24 cellular contexts compared by ENCODE assay signal in genomic region chr13:59790626-59791025, GRCh38.
DNase-seq lines count a peak whose midpoint lies in the region; ATAC-seq, FAIRE-seq and TF ChIP-seq lines count a peak whose summit lies in the region.
"Had no signal": no experiment of that assay in that cellular context is flagged by ENCODE, and none has a peak within 500 bp of the region (broad histone marks: within the 10 kb centered on the region; RNA-seq: fewer than 3 reads in every experiment).

No MANE protein-coding gene starts in this region.

- DNase-seq in EH (ENCODE audit: low read depth) (peak; percentile 56), SJSA1 (ENCODE audit: low read depth in 1 of 2, low spot score in 2 of 2) (peak in 1 of 2 experiments; percentile 31), endothelial cell of umbilical vein (ENCODE audit: low read depth, low spot score) (peak; percentile 70), nephron progenitor cell (no peak), prostate gland (ENCODE audit: low spot score) (no peak), posterior vena cava (ENCODE audit: low spot score) (no peak)
- no peak for DNase-seq in naive thymus-derived CD4-positive, alpha-beta T cell
- DNase-seq: activated CD8-positive, alpha-beta T cell treated with anti-CD3 and anti-CD28 coated beads for 36 hours; activated naive CD4-positive, alpha-beta T cell; activated T-cell treated with anti-CD3 and anti-CD28 coated beads, Interleukin-2, amount 50 U/mL, for 1 hour; effector memory CD4-positive, alpha-beta T cell; esophagus squamous epithelium; head of caudate nucleus; left ventricle myocardium inferior; NCI-H187 treated with DMSO at 0.1 percent for 48 hours; NCI-H510A; right cardiac atrium; stimulated activated CD8-positive, alpha-beta memory T cell treated with anti-CD3 and anti-CD28 coated beads, Interleukin-4, amount 100 ng/mL, for 48 hours; uterus had no signal

- dilution Hi-C loops in endothelial cell of umbilical vein (cut with MboI; ENCODE audit: extremely low pct_ligation_motif_present, low sequenced_read_pairs), result no loop called here

- POLR2A ChIA-PET in endothelial cell of umbilical vein (lab: Charles Lee), result no interaction called here
- POLR2A ChIA-PET in naive thymus-derived CD4-positive, alpha-beta T cell (lab: Charles Lee), result no interaction called here

- BruUV-seq in endothelial cell of umbilical vein (replicated peaks; lab: Mats Ljungman, UMichigan), result no TSS peak

- H3K4me1 ChIP-seq in SJSA1 (replicated peaks) (peaks cover 18% of the 10 kb centered on the region), endothelial cell of umbilical vein (ENCODE audit: control insufficient read depth, extremely low read depth, insufficient read depth, low read length) (no peaks in the 10 kb centered on the region), prostate gland (replicated peaks) (no peaks in the 10 kb centered on the region)
- H3K4me1 ChIP-seq in naive thymus-derived CD4-positive, alpha-beta T cell (ENCODE audit: control insufficient read depth in 2 of 2, insufficient read depth in 2 of 2, low read length in 2 of 2), result no peaks in the 10 kb centered on the region
- H3K4me1 ChIP-seq: A549, esophagus squamous epithelium, left ventricle myocardium inferior, uterus had no signal

- H3K27me3 Mint-ChIP-seq in nephron progenitor cell (ENCODE audit: low read depth, poor library complexity), result peaks cover 3% of the 10 kb centered on the region
- no peaks in the 10 kb centered on the region for H3K27me3 Mint-ChIP-seq in naive thymus-derived CD4-positive, alpha-beta T cell
- H3K27me3 Mint-ChIP-seq: activated CD8-positive, alpha-beta T cell treated with anti-CD3 and anti-CD28 coated beads for 36 hours had no signal

- no peaks in the 10 kb centered on the region for H3K79me2 ChIP-seq in endothelial cell of umbilical vein (ENCODE audit: control insufficient read depth, insufficient read depth, low read length)

- peak overlapping the region; percentile 13; the same call in 1 of the 2 replicates for H3K27ac ChIP-seq in SJSA1
- H3K27ac ChIP-seq in endothelial cell of umbilical vein (ENCODE audit: insufficient read depth, low read depth, low read length), result no peak overlapping the region
- H3K27ac ChIP-seq in prostate gland, result no peak overlapping the region
- H3K27ac ChIP-seq in naive thymus-derived CD4-positive, alpha-beta T cell (ENCODE audit: low read depth, low read length), result no peak overlapping the region
- H3K27ac ChIP-seq: A549, esophagus squamous epithelium, left ventricle myocardium inferior, SK-N-MC, uterus had no signal

- H3K27me3 ChIP-seq in SJSA1 (replicated peaks), result no peaks in the 10 kb centered on the region
- H3K27me3 ChIP-seq in endothelial cell of umbilical vein (ENCODE audit: control insufficient read depth in 2 of 2, insufficient read depth in 2 of 2, low read length in 2 of 2), result no peaks in the 10 kb centered on the region
- no peaks in the 10 kb centered on the region for H3K27me3 ChIP-seq in prostate gland (replicated peaks; ENCODE audit: insufficient read depth)
- no peaks in the 10 kb centered on the region for H3K27me3 ChIP-seq in naive thymus-derived CD4-positive, alpha-beta T cell (ENCODE audit: control insufficient read depth in 2 of 2, insufficient read depth in 2 of 2, low read length in 2 of 2)
- H3K27me3 ChIP-seq: esophagus squamous epithelium, uterus had no signal

- H2AFZ ChIP-seq in endothelial cell of umbilical vein (ENCODE audit: low read depth, low read length), result no peak overlapping the region

- H3K4me2 ChIP-seq in endothelial cell of umbilical vein (ENCODE audit: insufficient read depth, low read length), result no peak overlapping the region
- H3K4me2 ChIP-seq: A549 had no signal

- H3K4me1 Mint-ChIP-seq in nephron progenitor cell, result peaks cover 15% of the 10 kb centered on the region
- peaks cover 0 to 2% (median 0%) of the 10 kb centered on the region in 7 donors for H3K4me1 Mint-ChIP-seq in naive thymus-derived CD4-positive, alpha-beta T cell
- H3K4me1 Mint-ChIP-seq: CD14-positive monocyte had no signal

- CTCF ChIA-PET in endothelial cell of umbilical vein (lab: Charles Lee), result interaction anchor here (1.2 kb wide), 2 partner anchors 20 to 39 kb away, joined by 5 read pairs; no protein-coding TSS in a partner anchor
- CTCF ChIA-PET in naive thymus-derived CD4-positive, alpha-beta T cell (lab: Charles Lee), result no interaction called here

- TF ChIP-seq POLR2A in endothelial cell of umbilical vein (IDR thresholded peaks at IDR 0.05; ENCODE audit: low read depth, low read length) (no peak), prostate gland (IDR thresholded peaks at IDR 0.05) (no peak)

- no peak overlapping the region for H3K4me3 ChIP-seq in SJSA1
- no peak overlapping the region for H3K4me3 ChIP-seq in endothelial cell of umbilical vein (replicated peaks in 1 of 3; ENCODE audit: insufficient read depth in 1 of 3, low read depth in 1 of 3, low read length in 3 of 3)
- no peak overlapping the region for H3K4me3 ChIP-seq in prostate gland
- no peak overlapping the region for H3K4me3 ChIP-seq in naive thymus-derived CD4-positive, alpha-beta T cell (ENCODE audit: low read length)
- H3K4me3 ChIP-seq: A549, esophagus squamous epithelium, left ventricle myocardium inferior, SK-N-MC, uterus had no signal

- peak overlapping the region; percentile 2 for H3K4me3 Mint-ChIP-seq in nephron progenitor cell
- H3K4me3 Mint-ChIP-seq in naive thymus-derived CD4-positive, alpha-beta T cell, result no peak overlapping the region
- H3K4me3 Mint-ChIP-seq: activated CD8-positive, alpha-beta T cell treated with anti-CD3 and anti-CD28 coated beads for 36 hours; CD14-positive monocyte had no signal

- H3K36me3 ChIP-seq in SJSA1 (no peaks in the 10 kb centered on the region; the same call in 1 of the 2 replicates), endothelial cell of umbilical vein (ENCODE audit: control insufficient read depth in 2 of 2, extremely low read depth in 1 of 2, insufficient read depth in 2 of 2, low read length in 2 of 2) (no peaks in the 10 kb centered on the region), prostate gland (no peaks in the 10 kb centered on the region)
- H3K36me3 ChIP-seq in naive thymus-derived CD4-positive, alpha-beta T cell (ENCODE audit: control insufficient read depth in 2 of 3, insufficient read depth in 3 of 3, low read length in 3 of 3), result no peaks in the 10 kb centered on the region
- H3K36me3 ChIP-seq: esophagus squamous epithelium, left ventricle myocardium inferior, uterus had no signal

- H3K9me3 ChIP-seq in SJSA1 (replicated peaks) (no peaks in the 10 kb centered on the region), endothelial cell of umbilical vein (replicated peaks; ENCODE audit: control insufficient read depth, insufficient read depth, low read length) (no peaks in the 10 kb centered on the region), prostate gland (no peaks in the 10 kb centered on the region)
- H3K9me3 ChIP-seq in naive thymus-derived CD4-positive, alpha-beta T cell (ENCODE audit: control insufficient read depth in 2 of 3, low read length in 3 of 3), result no peaks in the 10 kb centered on the region
- H3K9me3 ChIP-seq: A549, esophagus squamous epithelium, left ventricle myocardium inferior, uterus had no signal

- WGBS in prostate gland, result 19% methylated on average over 2 of the region's 2 CpGs

- H4K20me1 ChIP-seq in endothelial cell of umbilical vein (replicated peaks; ENCODE audit: control insufficient read depth, extremely low read depth, insufficient read depth, low read length), result no peaks in the 10 kb centered on the region

- TF ChIP-seq CTCF in endothelial cell of umbilical vein (IDR thresholded peaks at IDR 0.05; ENCODE audit: extremely low read depth in 1 of 2, insufficient read depth in 1 of 2, low read depth in 1 of 2, low read length in 2 of 2) (no peak), nephron progenitor cell (IDR thresholded peaks at IDR 0.05) (no peak), prostate gland (IDR thresholded peaks at IDR 0.05) (no peak)

- H3K9me3 Mint-ChIP-seq in nephron progenitor cell, result no peaks in the 10 kb centered on the region
- H3K9me3 Mint-ChIP-seq in naive thymus-derived CD4-positive, alpha-beta T cell, result no peaks in the 10 kb centered on the region
- H3K9me3 Mint-ChIP-seq: activated CD8-positive, alpha-beta T cell treated with anti-CD3 and anti-CD28 coated beads for 36 hours had no signal

- peak; percentile 31 for FAIRE-seq in endothelial cell of umbilical vein (lab: Jason Lieb, UNC)
- FAIRE-seq: A549, H1 had no signal

- no peaks in the 10 kb centered on the region for H3K36me3 Mint-ChIP-seq in nephron progenitor cell (ENCODE audit: low read depth)
- H3K36me3 Mint-ChIP-seq in naive thymus-derived CD4-positive, alpha-beta T cell, result no peaks in the 10 kb centered on the region
- H3K36me3 Mint-ChIP-seq: CD14-positive monocyte had no signal

- intact Hi-C loops in endothelial cell of umbilical vein (cut with micrococcal nuclease) (no loop called here), prostate gland (cut with DNase I) (no loop called here), posterior vena cava (cut with DNase I) (no loop called here)
- intact Hi-C loops in naive thymus-derived CD4-positive, alpha-beta T cell (cut with micrococcal nuclease), result no loop called here

- no peaks in the 10 kb centered on the region for H3K9me1 ChIP-seq in endothelial cell of umbilical vein (replicated peaks; ENCODE audit: control insufficient read depth, extremely low read depth, insufficient read depth, low read length)

- H3K27ac Mint-ChIP-seq in nephron progenitor cell, result peak overlapping the region; percentile 3
- no peak overlapping the region for H3K27ac Mint-ChIP-seq in naive thymus-derived CD4-positive, alpha-beta T cell
- H3K27ac Mint-ChIP-seq: activated CD8-positive, alpha-beta T cell treated with anti-CD3 and anti-CD28 coated beads for 36 hours; CD14-positive monocyte had no signal

- no peak overlapping the region for H3K9ac ChIP-seq in endothelial cell of umbilical vein (replicated peaks; ENCODE audit: extremely low read depth, insufficient read depth, low read length)

- ATAC-seq in HG03108 (IDR thresholded peaks at IDR 0.05; ENCODE audit: unreplicated experiment), result no peak
- no peak for ATAC-seq in naive thymus-derived CD4-positive, alpha-beta T cell
- ATAC-seq: A549; activated CD8-positive, alpha-beta T cell treated with anti-CD3 and anti-CD28 coated beads for 36 hours; right cardiac atrium had no signal

TF ChIP-seq in endothelial cell of umbilical vein, 7 proteins besides CTCF, POLR2A, EP300 and RAD21:
- no peak for TF ChIP-seq FOS (IDR thresholded peaks at IDR 0.05; ENCODE audit: borderline replicate concordance, insufficient read depth, low read length)
- TF ChIP-seq MYC (IDR thresholded peaks at IDR 0.05; ENCODE audit: low read depth, low read length), result no peak
- TF ChIP-seq, protein P1, sequence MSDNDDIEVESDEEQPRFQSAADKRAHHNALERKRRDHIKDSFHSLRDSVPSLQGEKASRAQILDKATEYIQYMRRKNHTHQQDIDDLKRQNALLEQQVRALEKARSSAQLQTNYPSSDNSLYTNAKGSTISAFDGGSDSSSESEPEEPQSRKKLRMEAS (IDR thresholded peaks at IDR 0.05; ENCODE audit: insufficient read depth, insufficient read length), result no peak
- no peak for TF ChIP-seq POLR2AphosphoS5 (IDR thresholded peaks at IDR 0.05; ENCODE audit: insufficient read depth, low read depth, low read length)
- no peak for TF ChIP-seq EZH2 (IDR thresholded peaks at IDR 0.05; ENCODE audit: borderline replicate concordance, low read depth, low read length, severe bottlenecking)
- TF ChIP-seq JUN (IDR thresholded peaks at IDR 0.05; ENCODE audit: borderline replicate concordance, insufficient read depth, insufficient read length, low read depth), result no peak

Comparison
In these comparisons a context has a peak if more than half of its experiments do, and no peak if none do; other contexts are left out.
1. DNase-seq: peak in EH (single experiment) and endothelial cell of umbilical vein (single experiment); none in nephron progenitor cell (single experiment), prostate gland (single experiment), posterior vena cava (single experiment) and naive thymus-derived CD4-positive, alpha-beta T cell (0 of 9).